In the genomic region with DNA sequence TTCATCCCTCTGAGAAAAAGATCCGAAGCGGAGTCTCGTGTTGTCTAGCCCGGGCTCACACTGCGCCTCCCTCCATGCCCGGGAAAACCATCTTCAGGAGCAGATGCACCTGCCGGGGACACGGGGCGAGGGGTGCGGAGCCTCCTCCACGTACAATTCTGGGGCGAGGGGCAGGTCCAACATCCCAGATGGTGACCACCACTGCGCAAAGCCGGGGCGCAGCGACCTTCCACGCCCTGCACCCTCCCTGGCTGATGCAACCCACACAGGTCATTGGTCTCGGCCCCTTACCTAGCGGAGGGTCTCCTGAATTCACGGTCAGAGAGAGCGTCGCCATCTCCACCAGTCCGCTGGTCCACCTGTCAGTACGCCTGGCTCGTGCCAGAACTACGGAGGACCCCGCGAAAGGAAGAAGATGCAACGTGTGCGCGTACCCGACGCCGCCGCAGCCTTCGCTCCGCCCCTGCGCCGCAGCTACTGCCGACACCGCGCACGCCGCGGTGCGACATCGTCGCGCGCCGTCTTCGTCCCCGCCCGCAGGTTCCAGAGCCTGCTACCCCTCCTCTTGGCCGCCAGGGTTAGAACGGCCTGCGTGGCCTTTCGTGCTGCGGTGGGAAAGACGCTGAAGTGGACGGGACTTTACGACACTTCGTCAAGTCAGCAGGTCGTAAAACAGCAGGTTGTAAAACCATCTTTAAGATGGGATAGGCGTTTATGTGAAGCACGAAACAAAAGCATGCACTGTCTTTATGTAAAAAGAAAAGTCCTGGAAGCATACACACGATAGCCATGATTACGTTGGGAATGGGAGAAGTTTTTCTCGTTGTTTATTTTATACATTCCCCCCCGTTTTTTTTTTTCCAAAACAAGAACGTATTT, we compare ENCODE assay signal across 8 cellular contexts. TPM values are rescaled to one million over a fixed set of nuclear protein-coding genes. Genes with fewer than 3 reads are reported as not detected.
DNase-seq lines count a peak whose midpoint lies in the region; ATAC-seq and TF ChIP-seq lines count a peak whose summit lies in the region.

Gene EPRS1, minus strand, starts transcription at position 454 of the 879 bp plus-strand sequence. Its CDS starts 117 bp downstream, at position 337.

- peak within 1 kb of the TSS; percentile 85 for H3K4me2 ChIP-seq in osteoblast (ENCODE audit: insufficient read depth, low read length)

- H3K27me3 ChIP-seq in GM06990 (replicated peaks; ENCODE audit: control insufficient read depth, insufficient read depth, low read length) (no peaks in the 10 kb centered on the region), osteoblast (ENCODE audit: insufficient read depth, low read length) (no peaks in the 10 kb centered on the region), thymus (ENCODE audit: control insufficient read depth, insufficient read depth) (no peaks in the 10 kb centered on the region)

- peak; percentile 98 for ATAC-seq in SK-N-SH treated with all-trans-retinoic acid at 6 μM for 48 hours
- ATAC-seq in activated naive CD4-positive, alpha-beta T cell treated with anti-CD3 and anti-CD28 coated beads, Interleukin-2, amount 50 U/mL, for 72 hours: peak; percentile 98 to 99

- peak within 1 kb of the TSS; percentile 99 for H3K4me3 ChIP-seq in GM06990 (replicated peaks; ENCODE audit: low read depth, low read length)
- H3K4me3 ChIP-seq in NB4 (ENCODE audit: low read depth, low read length): peak within 1 kb of the TSS; percentile 80
- H3K4me3 ChIP-seq in osteoblast (ENCODE audit: insufficient read depth, low read length): peak within 1 kb of the TSS; percentile 100
- peak within 1 kb of the TSS; percentile 66 for H3K4me3 ChIP-seq in thymus (ENCODE audit: low read length)

- DNase-seq in GM06990 (ENCODE audit: extremely low read depth, insufficient read length) (peak; percentile 99), HFFc6 (peak; percentile 98), NB4 (ENCODE audit: low read depth) (peak; percentile 98), glomerular visceral epithelial cell (ENCODE audit: extremely low spot score) (peak; percentile 98), osteoblast (ENCODE audit: insufficient read length, low spot score, missing footprints) (peak; percentile 96)
- DNase-seq in activated naive CD4-positive, alpha-beta T cell treated with anti-CD3 and anti-CD28 coated beads, Interleukin-2, amount 50 U/mL, for 72 hours (ENCODE audit: low spot score in 2 of 2): peak; percentile 92 to 95

- peak; percentile 53 for TF ChIP-seq CTCF in GM06990 (IDR thresholded peaks at IDR 0.05; ENCODE audit: insufficient read depth, low read length, poor library complexity, severe bottlenecking)
- TF ChIP-seq CTCF in HFFc6 (IDR thresholded peaks at IDR 0.05): peak; percentile 80
- TF ChIP-seq CTCF in NB4 (IDR thresholded peaks at IDR 0.05; ENCODE audit: low read depth, low read length): peak; percentile 33
- TF ChIP-seq CTCF in osteoblast (IDR thresholded peaks at IDR 0.05; ENCODE audit: extremely low read depth, low read depth, low read length): peak; percentile 56

- H3K9me3 Mint-ChIP-seq in HFFc6: no peaks in the 10 kb centered on the region
- H3K9me3 Mint-ChIP-seq in activated naive CD4-positive, alpha-beta T cell treated with anti-CD3 and anti-CD28 coated beads, Interleukin-2, amount 50 U/mL, for 72 hours: no peaks in the 10 kb centered on the region

- peak within 1 kb of the TSS; percentile 100 for H2AFZ ChIP-seq in osteoblast (ENCODE audit: low read length)

- WGBS in thymus: under 1% methylated on average over 71 of the region's 71 CpGs

- H3K4me1 ChIP-seq in osteoblast (ENCODE audit: insufficient read depth, low read length) (peaks cover 16% of the 10 kb centered on the region), thymus (ENCODE audit: control insufficient read depth, insufficient read depth, low read length) (no peaks in the 10 kb centered on the region)

- peaks cover 60% of the 10 kb centered on the region for H3K79me2 ChIP-seq in osteoblast (ENCODE audit: insufficient read depth, low read length)

- H3K27ac ChIP-seq in osteoblast (ENCODE audit: low read depth, low read length) (peak within 1 kb of the TSS; percentile 93), thymus (ENCODE audit: low read depth) (peak within 1 kb of the TSS; percentile 75)

- peaks cover 34% of the 10 kb centered on the region for H3K4me1 Mint-ChIP-seq in HFFc6 (ENCODE audit: low read depth)

- TF ChIP-seq POLR2A in NB4 (IDR thresholded peaks at IDR 0.05; ENCODE audit: extremely low read depth, insufficient read length): peak; percentile 71

- H3K36me3 Mint-ChIP-seq in HFFc6 (ENCODE audit: low read depth): no peaks in the 10 kb centered on the region; the same call in 1 of the 2 replicates
- H3K36me3 Mint-ChIP-seq in activated naive CD4-positive, alpha-beta T cell treated with anti-CD3 and anti-CD28 coated beads, Interleukin-2, amount 50 U/mL, for 72 hours: peaks cover 17 to 18% of the 10 kb centered on the region in 2 donors

- H3K4me3 Mint-ChIP-seq in HFFc6: peak within 1 kb of the TSS; percentile 98

- peak within 1 kb of the TSS; percentile 84 for H3K27ac Mint-ChIP-seq in HFFc6
- peak within 1 kb of the TSS; percentile 97 for H3K27ac Mint-ChIP-seq in activated naive CD4-positive, alpha-beta T cell treated with anti-CD3 and anti-CD28 coated beads, Interleukin-2, amount 50 U/mL, for 72 hours

- no peaks in the 10 kb centered on the region; the same call in 1 of the 2 replicates for H3K27me3 Mint-ChIP-seq in HFFc6 (ENCODE audit: insufficient read depth)

- H4K20me1 ChIP-seq in osteoblast (ENCODE audit: insufficient read depth, low read length): peaks cover 16% of the 10 kb centered on the region

- H3K36me3 ChIP-seq in GM06990 (ENCODE audit: control insufficient read depth, insufficient read depth, low read length): no peaks in the 10 kb centered on the region
- H3K36me3 ChIP-seq in osteoblast (ENCODE audit: insufficient read depth, low read length): peaks cover 4% of the 10 kb centered on the region
- H3K36me3 ChIP-seq in thymus (ENCODE audit: control insufficient read depth, insufficient read depth): no peaks in the 10 kb centered on the region

- H3K9me3 ChIP-seq in osteoblast (ENCODE audit: low read depth, low read length) (no peaks in the 10 kb centered on the region), thymus (ENCODE audit: control insufficient read depth) (no peaks in the 10 kb centered on the region)

TF ChIP-seq in SK-N-SH treated with all-trans-retinoic acid at 6 μM for 48 hours, 23 proteins besides CTCF, POLR2A, EP300 and RAD21:
- TF ChIP-seq OSR1 (CRISPR knock-in tag; IDR thresholded peaks at IDR 0.05) (no peak), POU6F1 (CRISPR knock-in tag; IDR thresholded peaks at IDR 0.05; ENCODE audit: borderline replicate concordance, low read depth) (peak; percentile 12; the same call in 1 of the 2 replicates), ZNF8 (CRISPR knock-in tag; IDR thresholded peaks at IDR 0.05) (no peak), TSHZ2 (CRISPR knock-in tag; IDR thresholded peaks at IDR 0.05) (0 out of 2 replicates have a peak, but pooled peaks have one; percentile 5)

RNA-seq across cellular contexts. Expression of gene EPRS1, which starts in this region (rescaled TPM):
- total RNA-seq in HFFc6 (2021; fragmentation: NEBNext Ultra II Directional; extraction: Animal tissue kit (Norgen Biotek cat#: 25700)): 100 to 1,000 TPM; 153 to 177 (median 167) TPM
- total RNA-seq in activated naive CD4-positive, alpha-beta T cell treated with anti-CD3 and anti-CD28 coated beads, Interleukin-2, amount 50 U/mL, for 72 hours: 100 to 1,000 TPM; 160 to 192 TPM
- 203 and 218 TPM in 2 replicates for total RNA-seq in osteoblast
- 45.5 TPM for polyA plus RNA-seq in thymus

Comparison
In these comparisons a context has a peak if more than half of its experiments do, and no peak if none do; other contexts are left out.
1. Peak in every context shown above with its lines: DNase-seq, ATAC-seq, H3K4me3 ChIP-seq and H3K27ac ChIP-seq.